Comparison of ENCODE assay signal across 8 cellular contexts in the genomic region with DNA sequence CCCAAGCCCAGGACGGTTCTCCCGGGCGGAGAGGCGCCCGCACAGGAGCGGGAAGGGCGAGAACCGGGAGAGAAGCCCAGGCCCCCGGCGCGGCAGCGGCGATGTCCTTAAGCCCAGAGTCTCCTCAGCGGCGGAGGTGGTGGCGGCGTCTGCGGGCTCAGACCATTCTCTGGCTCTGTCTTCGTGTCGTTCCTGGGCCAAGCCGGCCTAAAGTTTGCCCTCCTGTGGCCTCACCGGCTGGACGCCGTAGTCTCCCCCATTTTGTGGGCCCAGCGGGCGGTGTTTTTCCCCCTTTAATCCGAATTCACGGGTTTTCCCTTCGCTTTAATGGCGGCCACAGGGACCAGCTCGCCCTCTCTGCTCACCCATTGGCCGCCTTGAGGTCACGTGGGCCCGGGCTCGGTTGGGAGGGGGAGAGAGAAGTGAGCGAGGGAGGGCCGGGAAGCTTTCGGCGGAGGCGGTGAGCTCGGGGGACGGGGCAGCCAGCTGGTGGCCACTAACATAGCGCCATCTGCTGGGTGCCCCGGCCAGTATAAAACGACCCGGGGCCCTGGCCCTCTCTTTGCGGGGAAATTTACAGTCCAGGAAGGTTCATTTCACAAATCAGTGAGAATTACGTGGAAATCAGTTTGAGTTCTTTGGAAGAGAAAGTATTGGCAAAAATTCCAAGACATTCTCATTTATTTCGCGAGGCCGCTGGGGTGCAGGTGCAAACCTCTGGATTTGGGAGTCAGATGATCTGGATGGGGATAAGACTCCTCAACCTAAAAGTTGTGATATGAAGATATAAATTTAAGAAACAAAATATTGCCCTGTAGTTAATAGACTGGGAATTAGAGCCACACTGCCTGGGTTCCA. TPM values are rescaled to one million over a fixed set of nuclear protein-coding genes. Genes with fewer than 3 reads are reported as not detected.
DNase-seq lines count a peak whose midpoint lies in the region; ATAC-seq and TF ChIP-seq lines count a peak whose summit lies in the region.

No MANE protein-coding gene starts in this region.

- no peaks in the 10 kb centered on the region for H3K9me3 ChIP-seq in spleen

- peaks cover 27 to 46% (median 40%) of the 10 kb centered on the region in 6 donors for H3K4me1 ChIP-seq in spleen

- peak in 1 of 3 donors; percentile 41 for TF ChIP-seq POLR2A in spleen (IDR thresholded peaks at IDR 0.05)

- DNase-seq in AG20443 (ENCODE audit: low spot score) = peak; percentile 99
- DNase-seq in NCI-H345 (lab: John Stamatoyannopoulos, UW) = peak; percentile 98
- DNase-seq in activated CD4-positive, CD25-positive, alpha-beta regulatory T cell (lab: John Stamatoyannopoulos, UW) = peak; percentile 91 to 97 (median 94)
- peak; percentile 96 for DNase-seq in central memory CD4-positive, alpha-beta T cell
- peak; percentile 97 for DNase-seq in inferior parietal cortex (ENCODE audit: extremely low spot score)
- peak; percentile 100 for DNase-seq in spleen

- peak overlapping the region; percentile 75 to 99 (median 92) for H3K4me3 ChIP-seq in spleen

- ATAC-seq in GM19025 (IDR thresholded peaks at IDR 0.05; ENCODE audit: low read depth, unreplicated experiment) (peak; percentile 93), HG03280 (IDR thresholded peaks at IDR 0.05; ENCODE audit: unreplicated experiment) (peak; percentile 95)

- intact Hi-C loops in spleen (cut with DNase I; ENCODE audit: low total_unique reads) = loop anchor here (10.0 kb wide), 1 partner anchor 141 kb away; the partner anchor contains the start of gene INTS2

- WGBS in spleen, 5 donors = 2 to 4% (median 3%) methylated on average over 37 to 51 of the region's 51 CpGs

- H3K27me3 ChIP-seq in spleen (replicated peaks in 1 of 7) = no peaks in the 10 kb centered on the region

- peak overlapping the region; percentile 96 to 100 (median 99) for H3K27ac ChIP-seq in spleen

- peak; percentile 78 to 97 (median 93) for TF ChIP-seq CTCF in spleen (IDR thresholded peaks at IDR 0.05 in 8 of 11, conservative IDR thresholded peaks at IDR 0.05 in 3 of 11)

- H3K36me3 ChIP-seq in spleen = peaks cover 0 to 16% (median 2%) of the 10 kb centered on the region in 6 donors

RNA-seq across cellular contexts. Expression of gene MED13, which starts 0.8 kb away (rescaled TPM):
- 100 to 1,000 TPM in 1 of 7 donors, 10 to 100 TPM in 6; 75.1 to 104 (median 84.3) TPM for total RNA-seq in spleen
- 10 to 100 TPM in 1 of 3 donors, 1 to 10 TPM in 2; 4.0 to 14.6 (median 4.5) TPM for polyA plus RNA-seq in spleen

Comparison
In these comparisons a context has a peak if more than half of its experiments do, and no peak if none do; other contexts are left out.
1. Peak in every context shown above with its lines: DNase-seq, ATAC-seq, H3K4me3 ChIP-seq and H3K27ac ChIP-seq.